ENCODE assay signal across 25 cellular contexts in the genomic region with DNA sequence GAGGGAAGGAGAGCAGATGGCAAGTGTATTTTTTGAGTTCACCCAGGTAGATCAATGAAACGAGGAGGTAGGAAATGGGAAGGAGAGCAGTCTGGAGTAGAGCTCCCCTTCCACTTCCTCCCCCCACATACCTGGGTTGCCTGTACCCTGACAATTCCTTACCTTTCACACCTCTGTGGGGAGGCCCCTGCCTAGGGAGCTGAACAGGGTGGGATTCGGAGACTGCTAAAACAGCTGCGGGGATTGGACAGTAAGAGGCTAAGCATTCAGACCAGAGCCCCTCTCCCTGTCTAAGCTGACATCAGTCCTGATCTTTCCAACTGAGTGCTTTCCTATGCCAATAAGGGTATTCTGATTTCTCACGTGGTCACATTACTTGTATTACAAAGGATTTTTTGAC. TPM values are rescaled to one million over a fixed set of nuclear protein-coding genes. Genes with fewer than 3 reads are reported as not detected.
DNase-seq lines count a peak whose midpoint lies in the region; ATAC-seq and TF ChIP-seq lines count a peak whose summit lies in the region.
"Had no signal": no experiment of that assay in that cellular context is flagged by ENCODE, and none has a peak within 500 bp of the region (broad histone marks: within the 10 kb centered on the region; RNA-seq: fewer than 3 reads in every experiment).

No MANE protein-coding gene starts in this region.

- peak; percentile 55 for DNase-seq in activated effector memory CD4-positive, alpha-beta T cell treated with anti-CD3 and anti-CD28 coated beads, Interleukin-2, amount 50 U/mL, for 16 hours
- DNase-seq in activated effector memory CD4-positive, alpha-beta T cell treated with Interleukin-2 at 50 U/mL for 16 hours: no peak
- peak in 1 of 7 experiments; percentile 42 for DNase-seq in CD8-positive, alpha-beta T cell
- DNase-seq in left colon: no peak
- no peak for DNase-seq in activated gamma-delta T cell treated with Interleukin-2 at 50 U/mL for 16 hours
- no peak for DNase-seq in SK-N-SH
- DNase-seq: ACHN; activated CD4-positive, alpha-beta T cell treated with anti-CD3 and anti-CD28 coated beads, Interleukin-2, amount 10 ng/mL, durations not matched to agents 24 days and 14 days; amygdala; DMS153; H7; head of caudate nucleus; left cardiac atrium; mesenchymal stem cell; NCI-H1436 treated with DMSO at 0.1 percent for 48 hours; NCI-H510A treated with DMSO at 0.1 percent for 48 hours; nephron progenitor cell; Peyer's patch; right cardiac atrium; stimulated activated CD4-positive, alpha-beta T cell treated with anti-CD3 and anti-CD28 coated beads, Interleukin-4, amount 100 ng/mL, for 24 hours; upper lobe of right lung had no signal

- TF ChIP-seq CTCF in CD8-positive, alpha-beta T cell (IDR thresholded peaks at IDR 0.05): no peak
- TF ChIP-seq CTCF in neutrophil (IDR thresholded peaks at IDR 0.05) (no peak), SK-N-SH (IDR thresholded peaks at IDR 0.05) (no peak)

- intact Hi-C loops in CD8-positive, alpha-beta T cell (cut with DNase I, micrococcal nuclease): no loop called here
- intact Hi-C loops in left colon (cut with DNase I, micrococcal nuclease): no loop called here

- H3K27me3 ChIP-seq in CD8-positive, alpha-beta T cell (ENCODE audit: insufficient read depth, low read length): no peaks in the 10 kb centered on the region
- H3K27me3 ChIP-seq in neutrophil: no peaks in the 10 kb centered on the region
- H3K27me3 ChIP-seq in SK-N-SH (ENCODE audit: insufficient read depth): no peaks in the 10 kb centered on the region; the same call in 1 of the 2 replicates
- H3K27me3 ChIP-seq: Peyer's patch, upper lobe of right lung had no signal

- no peaks in the 10 kb centered on the region for H4K20me1 ChIP-seq in SK-N-SH (ENCODE audit: insufficient read depth)

- no peak overlapping the region for H3K9ac ChIP-seq in SK-N-SH
- H3K9ac ChIP-seq: parathyroid adenoma had no signal

- H3K4me3 Mint-ChIP-seq in CD8-positive, alpha-beta T cell: no peak overlapping the region
- H3K4me3 Mint-ChIP-seq in activated T-helper 17 cell treated with anti-CD3 and anti-CD28 coated beads, Interleukin-2, amount 50 U/mL, for 72 hours: no peak overlapping the region
- H3K4me3 Mint-ChIP-seq: activated CD4-positive, alpha-beta T cell treated with anti-CD3 and anti-CD28 coated beads, Interleukin-2, amount 10 ng/mL, durations not matched to agents 24 days and 14 days; CD14-positive monocyte; nephron progenitor cell had no signal

- peak overlapping the region; percentile 84 for H3K27ac Mint-ChIP-seq in CD8-positive, alpha-beta T cell
- peak overlapping the region; percentile 47 for H3K27ac Mint-ChIP-seq in activated T-helper 17 cell treated with anti-CD3 and anti-CD28 coated beads, Interleukin-2, amount 50 U/mL, for 72 hours
- H3K27ac Mint-ChIP-seq: nephron progenitor cell had no signal

- H3K27me3 Mint-ChIP-seq in CD8-positive, alpha-beta T cell (ENCODE audit: low read depth): no peaks in the 10 kb centered on the region
- H3K27me3 Mint-ChIP-seq in activated T-helper 17 cell treated with anti-CD3 and anti-CD28 coated beads, Interleukin-2, amount 50 U/mL, for 72 hours: no peaks in the 10 kb centered on the region
- H3K27me3 Mint-ChIP-seq: activated CD4-positive, alpha-beta T cell treated with anti-CD3 and anti-CD28 coated beads, Interleukin-2, amount 10 ng/mL, durations not matched to agents 24 days and 14 days had no signal

- no peak for TF ChIP-seq EP300 in SK-N-SH (IDR thresholded peaks at IDR 0.05; ENCODE audit: borderline replicate concordance in 1 of 2, low read depth in 1 of 2, low read length in 1 of 2)

- H3K4me2 ChIP-seq in SK-N-SH: no peak overlapping the region

- H3K9me3 ChIP-seq in CD8-positive, alpha-beta T cell (ENCODE audit: low read length): no peaks in the 10 kb centered on the region
- H3K9me3 ChIP-seq in neutrophil (no peaks in the 10 kb centered on the region), SK-N-SH (no peaks in the 10 kb centered on the region)
- H3K9me3 ChIP-seq: Peyer's patch, upper lobe of right lung had no signal

- no peaks in the 10 kb centered on the region for H3F3A ChIP-seq in SK-N-SH (replicated peaks; ENCODE audit: insufficient read depth)

- H3K79me2 ChIP-seq in SK-N-SH (ENCODE audit: insufficient read depth): no peaks in the 10 kb centered on the region
- H3K79me2 ChIP-seq: parathyroid adenoma had no signal

- peaks cover 76% of the 10 kb centered on the region for H3K36me3 Mint-ChIP-seq in CD8-positive, alpha-beta T cell
- peaks cover 74% of the 10 kb centered on the region for H3K36me3 Mint-ChIP-seq in activated T-helper 17 cell treated with anti-CD3 and anti-CD28 coated beads, Interleukin-2, amount 50 U/mL, for 72 hours (ENCODE audit: low read depth)

- peaks cover 80% of the 10 kb centered on the region for H3K4me1 ChIP-seq in CD8-positive, alpha-beta T cell (ENCODE audit: insufficient read depth, low read length)
- H3K4me1 ChIP-seq in neutrophil (ENCODE audit: control insufficient read depth in 1 of 2, insufficient read depth in 1 of 2, low read depth in 1 of 2, low read length in 1 of 2): peaks cover 48 to 78% of the 10 kb centered on the region in 2 experiments
- peaks cover 0 to 2% of the 10 kb centered on the region in 2 experiments; a peak in 1 of 4 replicates for H3K4me1 ChIP-seq in SK-N-SH (ENCODE audit: control insufficient read depth in 1 of 2, insufficient read depth in 2 of 2, low read depth in 1 of 2, low read length in 1 of 2)

- no peak for TF ChIP-seq RAD21 in SK-N-SH (IDR thresholded peaks at IDR 0.05; ENCODE audit: low read length)

- H3K9me2 ChIP-seq in SK-N-SH: no peaks in the 10 kb centered on the region

- no peak overlapping the region for H2AFZ ChIP-seq in SK-N-SH (ENCODE audit: low read depth)
- H2AFZ ChIP-seq: parathyroid adenoma had no signal

- no peaks in the 10 kb centered on the region for H3K9me3 Mint-ChIP-seq in CD8-positive, alpha-beta T cell
- H3K9me3 Mint-ChIP-seq in activated T-helper 17 cell treated with anti-CD3 and anti-CD28 coated beads, Interleukin-2, amount 50 U/mL, for 72 hours: no peaks in the 10 kb centered on the region
- H3K9me3 Mint-ChIP-seq: activated CD4-positive, alpha-beta T cell treated with anti-CD3 and anti-CD28 coated beads, Interleukin-2, amount 10 ng/mL, durations not matched to agents 24 days and 14 days; CD14-positive monocyte; nephron progenitor cell had no signal

- CTCF ChIA-PET in CD8-positive, alpha-beta T cell (lab: Charles Lee): interaction anchor here (1.4 to 2.0 kb wide), 2 partner anchors 28 to 44 kb away, joined by 4 to 8 read pairs; no protein-coding TSS in a partner anchor
- CTCF ChIA-PET in SK-N-SH (lab: Yijun Ruan, JAX): interaction anchor here (1.0 to 1.1 kb wide), 3 partner anchors 11 to 43 kb away, joined by 3 to 5 read pairs (median 3); no protein-coding TSS in a partner anchor

- whole genome bisulfite sequencing in SK-N-SH (ENCODE audit: low lambda C conversion rate): 75% methylated on average over 4 of the region's 4 CpGs

- H3K27ac ChIP-seq in CD8-positive, alpha-beta T cell (ENCODE audit: low read depth, low read length): no peak overlapping the region
- H3K27ac ChIP-seq in neutrophil: peak overlapping the region; percentile 99
- no peak overlapping the region for H3K27ac ChIP-seq in SK-N-SH (ENCODE audit: low read depth in 2 of 2, low read length in 1 of 2)
- H3K27ac ChIP-seq: parathyroid adenoma, Peyer's patch, upper lobe of right lung had no signal

- H3K4me1 Mint-ChIP-seq in CD8-positive, alpha-beta T cell (ENCODE audit: low read depth): peaks cover 92% of the 10 kb centered on the region
- H3K4me1 Mint-ChIP-seq in activated T-helper 17 cell treated with anti-CD3 and anti-CD28 coated beads, Interleukin-2, amount 50 U/mL, for 72 hours: peaks cover 65% of the 10 kb centered on the region

- no peak overlapping the region for H3K4me3 ChIP-seq in CD8-positive, alpha-beta T cell (ENCODE audit: low read depth, low read length)
- no peak overlapping the region for H3K4me3 ChIP-seq in neutrophil (ENCODE audit: low read depth in 1 of 2, low read length in 1 of 2)
- no peak overlapping the region for H3K4me3 ChIP-seq in SK-N-SH (ENCODE audit: low read depth in 2 of 2, low read length in 1 of 2)
- H3K4me3 ChIP-seq: Peyer's patch, upper lobe of right lung had no signal

- peaks cover 27% of the 10 kb centered on the region for H3K36me3 ChIP-seq in CD8-positive, alpha-beta T cell (ENCODE audit: insufficient read depth, low read length)
- peaks cover 63% of the 10 kb centered on the region for H3K36me3 ChIP-seq in neutrophil
- H3K36me3 ChIP-seq in SK-N-SH (replicated peaks in 1 of 2; ENCODE audit: control insufficient read depth in 1 of 2, insufficient read depth in 2 of 2, low read length in 1 of 2): no peaks in the 10 kb centered on the region
- H3K36me3 ChIP-seq: Peyer's patch, upper lobe of right lung had no signal

- POLR2A ChIA-PET in CD8-positive, alpha-beta T cell (lab: Charles Lee): interaction anchor here (1.0 to 1.5 kb wide), 2 partner anchors 24 to 44 kb away, joined by 3 read pairs; no protein-coding TSS in a partner anchor
- POLR2A ChIA-PET in SK-N-SH (lab: Yijun Ruan, JAX): no interaction called here

- ATAC-seq in CD8-positive, alpha-beta T cell: no peak
- ATAC-seq in activated T-helper 17 cell treated with anti-CD3 and anti-CD28 coated beads, Interleukin-2, amount 50 U/mL, for 72 hours (replicated peaks): no peak
- ATAC-seq in left colon: no peak
- ATAC-seq: left cardiac atrium, right cardiac atrium, upper lobe of right lung had no signal

TF ChIP-seq in SK-N-SH, 30 proteins besides CTCF, POLR2A, EP300 and RAD21 (continues in another document):
- TF ChIP-seq CHD2 (IDR thresholded peaks at IDR 0.05; ENCODE audit: low read length, partially characterized antibody) (no peak), JUND (IDR thresholded peaks at IDR 0.05) (no peak), FOXJ3 (CRISPR knock-in tag; IDR thresholded peaks at IDR 0.05) (no peak), FOXM1 (IDR thresholded peaks at IDR 0.05; ENCODE audit: low read depth) (no peak), NFIC (IDR thresholded peaks at IDR 0.05; ENCODE audit: borderline replicate concordance) (no peak), GABPA (IDR thresholded peaks at IDR 0.05; ENCODE audit: low read depth) (no peak), TCF12 (IDR thresholded peaks at IDR 0.05) (no peak), GATA2 (CRISPR knock-in tag; IDR thresholded peaks at IDR 0.05) (no peak), SMC3 (IDR thresholded peaks at IDR 0.05; ENCODE audit: low read depth, low read length) (no peak), TEAD4 (IDR thresholded peaks at IDR 0.05; ENCODE audit: borderline replicate concordance, insufficient read depth) (no peak), TAF1 (IDR thresholded peaks at IDR 0.05; ENCODE audit: borderline replicate concordance, low read depth, low read length) (no peak)

RNA-seq across cellular contexts. Expression of gene RCSD1, which starts 14.5 kb away (rescaled TPM):
- total RNA-seq in CD8-positive, alpha-beta T cell: 10 to 100 TPM; 42.4 to 44.3 TPM
- 10 to 100 TPM; 69.0 to 75.5 TPM for total RNA-seq in activated T-helper 17 cell treated with anti-CD3 and anti-CD28 coated beads, Interleukin-2, amount 50 U/mL, for 72 hours
- total RNA-seq in left colon: 1 to 10 TPM; 5.5 to 8.6 TPM
- 0.02 and 0.03 TPM in 2 replicates for polyA plus RNA-seq in SK-N-SH (2012; rRNA removed)
- polyA plus RNA-seq in SK-N-SH (2012; cell fraction: cytosol; rRNA removed): 0.03 and 0.04 TPM in 2 replicates
- not detected in 2 replicates for polyA plus RNA-seq in SK-N-SH (2012; cell fraction: nucleus; rRNA removed)

Comparison
In these comparisons a context has a peak if more than half of its experiments do, and no peak if none do; other contexts are left out.
1. RNA of gene RCSD1, which starts 14.5 kb away (total RNA-seq): 69.0 to 75.5 TPM in activated T-helper 17 cell treated with anti-CD3 and anti-CD28 coated beads, Interleukin-2, amount 50 U/mL, for 72 hours and 42.4 to 44.3 TPM in CD8-positive, alpha-beta T cell; 5.5 to 8.6 TPM in left colon; every median in the first group is over 4 times any median in the second.